9 cellular contexts compared by ENCODE assay signal in the genomic region with DNA sequence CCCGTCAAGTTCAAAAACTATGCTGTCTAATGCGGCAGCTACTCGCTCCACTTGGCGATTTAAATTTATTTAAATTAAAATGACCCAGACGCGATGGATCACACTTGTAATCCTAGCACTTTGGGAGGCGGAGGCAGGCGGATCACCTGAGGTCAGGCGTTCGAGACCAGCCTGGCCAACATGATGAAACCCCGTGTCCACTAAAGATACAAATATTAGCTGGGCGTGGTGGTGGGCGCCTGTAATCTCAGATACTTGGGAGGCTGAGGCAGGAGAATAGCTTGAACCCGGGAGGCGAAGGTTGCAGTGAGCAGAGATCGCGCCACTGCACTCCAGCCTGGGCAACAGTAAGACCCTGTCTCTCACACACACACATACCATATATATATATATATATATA. TPM values are rescaled to one million over a fixed set of nuclear protein-coding genes. Genes with fewer than 3 reads are reported as not detected.
DNase-seq lines count a peak whose midpoint lies in the region; ATAC-seq and TF ChIP-seq lines count a peak whose summit lies in the region.
"Not testable (repeated sequence)": the region's sequence is repeated elsewhere in the genome, so short reads cannot be mapped to it uniquely, and the experiment has no call there.
"Had no signal": no experiment of that assay in that cellular context is flagged by ENCODE, and none has a peak within 500 bp of the region (broad histone marks: within the 10 kb centered on the region; RNA-seq: fewer than 3 reads in every experiment).

No MANE protein-coding gene starts in this region.

- POLR2A ChIA-PET in activated naive CD8-positive, alpha-beta T cell treated with anti-CD3 and anti-CD28 coated beads, Interleukin-2, amount 10 ng/mL, durations not matched to agents 7 days and 5 days (lab: Charles Lee): interaction anchor here (1.5 to 2.8 kb wide), 4 partner anchors 42 to 219 kb away, joined by 5 to 18 read pairs (median 8); partner anchors contain the start of genes PAXBP1 and URB1

- H3K27ac Mint-ChIP-seq in Calu3 (ENCODE audit: unreplicated experiment); T-helper 2 cell treated with Interferon-gamma antibody and Interleukin-4, amounts not matched to agents 5 μg/mL and 100 μg/mL, for 36 hours; activated naive CD8-positive, alpha-beta T cell treated with anti-CD3 and anti-CD28 coated beads, Interleukin-2, amount 10 ng/mL, durations not matched to agents 7 days and 5 days; type B pancreatic cell: not testable (repeated sequence)
- H3K27ac Mint-ChIP-seq in osteocyte (ENCODE audit: unreplicated experiment): peak overlapping the region; percentile 18

- H3K4me1 ChIP-seq in endocrine pancreas (ENCODE audit: control insufficient read depth, insufficient read depth, low read length): not testable (repeated sequence)

- H3K27me3 ChIP-seq in endocrine pancreas (ENCODE audit: control insufficient read depth, insufficient read depth, low read length): not testable (repeated sequence)

- H3K4me3 ChIP-seq in LNCaP clone FGC (ENCODE audit: low read depth, low read length) (peak overlapping the region; percentile 97), endocrine pancreas (ENCODE audit: control insufficient read depth, insufficient read depth, low read length) (peak overlapping the region; percentile 25), iPS-18c (ENCODE audit: insufficient read depth, low read depth, low read length) (peak overlapping the region; percentile 17; the same call in 1 of the 2 replicates)

- not testable (repeated sequence) for TF ChIP-seq CTCF in Calu3 (IDR thresholded peaks at IDR 0.05; ENCODE audit: unreplicated experiment); LNCaP clone FGC (IDR thresholded peaks at IDR 0.05; ENCODE audit: control insufficient read depth, extremely low read depth, insufficient read depth); osteocyte (IDR thresholded peaks at IDR 0.05); type B pancreatic cell (conservative IDR thresholded peaks at IDR 0.05)

- not testable (repeated sequence) for H3K9me3 Mint-ChIP-seq in Calu3 (ENCODE audit: low read depth, unreplicated experiment); T-helper 2 cell treated with Interferon-gamma antibody and Interleukin-4, amounts not matched to agents 5 μg/mL and 100 μg/mL, for 36 hours; activated naive CD8-positive, alpha-beta T cell treated with anti-CD3 and anti-CD28 coated beads, Interleukin-2, amount 10 ng/mL, durations not matched to agents 7 days and 5 days; osteocyte (ENCODE audit: unreplicated experiment); type B pancreatic cell

- DNase-seq in Calu3; LNCaP clone FGC (ENCODE audit: low read depth); T-helper 2 cell treated with Interferon-gamma antibody and Interleukin-4, amounts not matched to agents 5 μg/mL and 100 μg/mL, for 36 hours (ENCODE audit: low spot score); activated naive CD8-positive, alpha-beta T cell treated with anti-CD3 and anti-CD28 coated beads, Interleukin-2, amount 10 ng/mL, durations not matched to agents 7 days and 5 days; osteocyte (ENCODE audit: extremely low spot score, unreplicated experiment): not testable (repeated sequence)
- peak; percentile 20 for DNase-seq in type B pancreatic cell (ENCODE audit: extremely low spot score, unreplicated experiment)

- not testable (repeated sequence) for H3K9ac ChIP-seq in endocrine pancreas (ENCODE audit: control insufficient read depth, insufficient read depth, low read length)

- H3K36me3 Mint-ChIP-seq in Calu3 (ENCODE audit: insufficient read depth, unreplicated experiment): peaks cover 37% of the 10 kb centered on the region
- H3K36me3 Mint-ChIP-seq in T-helper 2 cell treated with Interferon-gamma antibody and Interleukin-4, amounts not matched to agents 5 μg/mL and 100 μg/mL, for 36 hours (ENCODE audit: low read depth): peaks cover 24% of the 10 kb centered on the region
- H3K36me3 Mint-ChIP-seq in activated naive CD8-positive, alpha-beta T cell treated with anti-CD3 and anti-CD28 coated beads, Interleukin-2, amount 10 ng/mL, durations not matched to agents 7 days and 5 days: peaks cover 12% of the 10 kb centered on the region
- H3K36me3 Mint-ChIP-seq in osteocyte (ENCODE audit: unreplicated experiment): not testable (repeated sequence)
- peaks cover 11% of the 10 kb centered on the region for H3K36me3 Mint-ChIP-seq in type B pancreatic cell

- not testable (repeated sequence) for BruUV-seq in Calu3 (replicated peaks; lab: Mats Ljungman, UMichigan)

- H3K36me3 ChIP-seq in endocrine pancreas (ENCODE audit: control insufficient read depth, insufficient read depth, low read length): not testable (repeated sequence)

- peaks cover 15% of the 10 kb centered on the region for H3K27me3 Mint-ChIP-seq in Calu3 (ENCODE audit: unreplicated experiment)
- not testable (repeated sequence) for H3K27me3 Mint-ChIP-seq in T-helper 2 cell treated with Interferon-gamma antibody and Interleukin-4, amounts not matched to agents 5 μg/mL and 100 μg/mL, for 36 hours (ENCODE audit: low read depth); activated naive CD8-positive, alpha-beta T cell treated with anti-CD3 and anti-CD28 coated beads, Interleukin-2, amount 10 ng/mL, durations not matched to agents 7 days and 5 days
- peaks cover 10% of the 10 kb centered on the region for H3K27me3 Mint-ChIP-seq in osteocyte (ENCODE audit: unreplicated experiment)
- peaks cover 11% of the 10 kb centered on the region for H3K27me3 Mint-ChIP-seq in type B pancreatic cell

- not testable (repeated sequence) for H3K9me3 ChIP-seq in endocrine pancreas (ENCODE audit: control insufficient read depth, low read length); iPS-18c (ENCODE audit: control insufficient read depth, insufficient read depth, low read length)

- peak overlapping the region; percentile 81 for H3K4me3 Mint-ChIP-seq in Calu3 (ENCODE audit: low read depth, unreplicated experiment)
- peak overlapping the region; percentile 49 for H3K4me3 Mint-ChIP-seq in T-helper 2 cell treated with Interferon-gamma antibody and Interleukin-4, amounts not matched to agents 5 μg/mL and 100 μg/mL, for 36 hours
- H3K4me3 Mint-ChIP-seq in activated naive CD8-positive, alpha-beta T cell treated with anti-CD3 and anti-CD28 coated beads, Interleukin-2, amount 10 ng/mL, durations not matched to agents 7 days and 5 days: peak overlapping the region; percentile 71
- peak overlapping the region; percentile 62 for H3K4me3 Mint-ChIP-seq in osteocyte (ENCODE audit: unreplicated experiment)
- peak overlapping the region; percentile 74 for H3K4me3 Mint-ChIP-seq in type B pancreatic cell

- intact Hi-C loops in Calu3 (cut with micrococcal nuclease; ENCODE audit: unreplicated experiment): not testable (repeated sequence)

- not testable (repeated sequence) for ATAC-seq in activated naive CD8-positive, alpha-beta T cell treated with anti-CD3 and anti-CD28 coated beads, Interleukin-2, amount 10 ng/mL, durations not matched to agents 7 days and 5 days (ENCODE audit: low read depth)

- H3K4me1 Mint-ChIP-seq in Calu3 (ENCODE audit: low read depth, unreplicated experiment); T-helper 2 cell treated with Interferon-gamma antibody and Interleukin-4, amounts not matched to agents 5 μg/mL and 100 μg/mL, for 36 hours (ENCODE audit: low read depth); type B pancreatic cell (ENCODE audit: unreplicated experiment): not testable (repeated sequence)
- H3K4me1 Mint-ChIP-seq in activated naive CD8-positive, alpha-beta T cell treated with anti-CD3 and anti-CD28 coated beads, Interleukin-2, amount 10 ng/mL, durations not matched to agents 7 days and 5 days: peaks cover 10% of the 10 kb centered on the region
- H3K4me1 Mint-ChIP-seq in osteocyte (ENCODE audit: unreplicated experiment): peaks cover 11% of the 10 kb centered on the region

- CTCF ChIA-PET in Calu3 (lab: Charles Lee): not testable (repeated sequence)

RNA-seq across cellular contexts. Expression of gene CFAP298, which starts 1.2 kb away (rescaled TPM):
- total RNA-seq in Calu3 (2022) (28.9 and 35.9 TPM in 2 replicates), osteocyte (31.9 and 35.6 TPM in 2 replicates), type B pancreatic cell (ENCODE audit: low replicate concordance) (41.1 and 43.8 TPM in 2 replicates)
- 10 to 100 TPM; 33.8 to 36.2 TPM for total RNA-seq in activated naive CD8-positive, alpha-beta T cell treated with anti-CD3 and anti-CD28 coated beads, Interleukin-2, amount 10 ng/mL, durations not matched to agents 7 days and 5 days

RNA-seq across cellular contexts. Expression of gene TCP10L, which starts 25.6 kb away (rescaled TPM):
- 0.51 TPM in 1 of 2 replicates, not detected in the other for total RNA-seq in Calu3 (2022)
- total RNA-seq in activated naive CD8-positive, alpha-beta T cell treated with anti-CD3 and anti-CD28 coated beads, Interleukin-2, amount 10 ng/mL, durations not matched to agents 7 days and 5 days: 1 to 10 TPM in 1 of 2 experiments, under 1 TPM in 1; 0.23 to 1.1 TPM
- total RNA-seq in osteocyte: 0.21 and 1.3 TPM in 2 replicates
- 0.93 and 1.2 TPM in 2 replicates for total RNA-seq in type B pancreatic cell (ENCODE audit: low replicate concordance)
- total RNA-seq: pulmonary artery endothelial cell had no signal

Comparison
In these comparisons a context has a peak if more than half of its experiments do, and no peak if none do; other contexts are left out.
1. H3K4me3 ChIP-seq: peak in every context shown above with its lines; median percentile 97 in LNCaP clone FGC; 25 in endocrine pancreas; 17 in iPS-18c.